In the genomic region with DNA sequence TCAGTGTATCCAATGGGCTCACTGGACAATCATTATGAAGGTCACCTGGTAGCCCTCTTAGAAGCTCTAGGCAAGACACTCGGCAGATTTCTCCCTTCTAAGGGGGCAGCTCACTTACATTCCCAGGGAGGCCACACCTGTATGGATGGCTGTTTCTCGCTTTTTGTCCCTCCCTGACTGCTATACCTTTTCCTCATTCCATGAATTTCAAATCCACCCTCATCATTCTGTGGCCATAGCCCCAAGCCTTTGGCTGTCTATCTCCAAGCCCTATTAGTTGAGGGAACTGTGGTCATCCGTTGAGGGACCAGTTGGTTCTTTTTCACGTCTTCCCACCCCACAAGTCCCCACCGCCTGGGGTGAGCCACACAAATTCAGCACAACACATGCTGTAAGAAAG, we compare ENCODE assay signal across 23 cellular contexts.
DNase-seq lines count a peak whose midpoint lies in the region; ATAC-seq, FAIRE-seq and TF ChIP-seq lines count a peak whose summit lies in the region.
"Had no signal": no experiment of that assay in that cellular context is flagged by ENCODE, and none has a peak within 500 bp of the region (broad histone marks: within the 10 kb centered on the region; RNA-seq: fewer than 3 reads in every experiment).

No MANE protein-coding gene starts in this region.

- H3K27me3 ChIP-seq in esophagus squamous epithelium (no peaks in the 10 kb centered on the region), pancreas (no peaks in the 10 kb centered on the region), upper lobe of left lung (no peaks in the 10 kb centered on the region)

- no peak for TF ChIP-seq EP300 in upper lobe of left lung (IDR thresholded peaks at IDR 0.05)

- TF ChIP-seq POLR2A in esophagus squamous epithelium (IDR thresholded peaks at IDR 0.05) (no peak), upper lobe of left lung (IDR thresholded peaks at IDR 0.05) (no peak)

- intact Hi-C loops in esophagus squamous epithelium (cut with DNase I) = no loop called here
- intact Hi-C loops in pancreas (cut with DNase I) = no loop called here
- intact Hi-C loops in mucosa of descending colon (cut with DNase I, micrococcal nuclease) = no loop called here

- H3K4me1 ChIP-seq in esophagus squamous epithelium = peaks cover 4 to 33% (median 20%) of the 10 kb centered on the region in 3 donors
- H3K4me1 ChIP-seq in pancreas = no peaks in the 10 kb centered on the region
- peaks cover 0 to 10% (median 2%) of the 10 kb centered on the region in 4 donors for H3K4me1 ChIP-seq in upper lobe of left lung
- no peaks in the 10 kb centered on the region for H3K4me1 ChIP-seq in mucosa of descending colon (ENCODE audit: low read depth)

- 58 to 67% methylated on average over 5 of the region's 5 CpGs for WGBS in esophagus squamous epithelium, 2 donors
- 66 to 69% methylated on average over 5 of the region's 5 CpGs for WGBS in pancreas, 2 donors
- WGBS in upper lobe of left lung, 2 donors = 60 to 80% methylated on average over 5 of the region's 5 CpGs

- TF ChIP-seq CTCF in esophagus squamous epithelium (IDR thresholded peaks at IDR 0.05) (no peak), pancreas (IDR thresholded peaks at IDR 0.05) (no peak), upper lobe of left lung (IDR thresholded peaks at IDR 0.05) (no peak), mucosa of descending colon (IDR thresholded peaks at IDR 0.05) (no peak)

- H3K36me3 ChIP-seq in esophagus squamous epithelium = peaks cover 0 to 23% (median 0%) of the 10 kb centered on the region in 3 donors
- H3K36me3 ChIP-seq in pancreas = peaks cover 0 to 20% (median 0%) of the 10 kb centered on the region in 3 donors
- H3K36me3 ChIP-seq in upper lobe of left lung = peaks cover 0 to 5% (median 0%) of the 10 kb centered on the region in 4 donors
- H3K36me3 ChIP-seq in mucosa of descending colon (ENCODE audit: low read depth) = no peaks in the 10 kb centered on the region

- no peak overlapping the region for H3K4me3 ChIP-seq in esophagus squamous epithelium
- no peak overlapping the region for H3K4me3 ChIP-seq in pancreas
- H3K4me3 ChIP-seq in upper lobe of left lung = no peak overlapping the region
- H3K4me3 ChIP-seq in mucosa of descending colon = no peak overlapping the region
- H3K4me3 ChIP-seq: GM23248 had no signal

- H3K27ac ChIP-seq in esophagus squamous epithelium = peak overlapping the region in 3 of 4 donors; percentile 55 to 81 (median 62)
- H3K27ac ChIP-seq in pancreas = peak overlapping the region in 3 of 4 donors; percentile 28 to 43 (median 40)
- H3K27ac ChIP-seq in upper lobe of left lung = peak overlapping the region; percentile 18 to 61 (median 50)
- H3K27ac ChIP-seq: GM23248 had no signal

- ATAC-seq in pancreas = peak in 1 of 4 donors; percentile 17
- ATAC-seq in upper lobe of left lung (ENCODE audit: low FRiP score in 2 of 2) = no peak
- no peak for ATAC-seq in GM21576 (IDR thresholded peaks at IDR 0.05; ENCODE audit: unreplicated experiment)
- ATAC-seq in mucosa of descending colon = no peak

- no peak for FAIRE-seq in pancreas (lab: Jason Lieb, UNC)
- FAIRE-seq: G401.6, GM19239 had no signal

- DNase-seq in activated CD8-positive, alpha-beta memory T cell treated with anti-CD3 and anti-CD28 coated beads for 24 hours = peak; percentile 17
- DNase-seq in activated CD8-positive, alpha-beta memory T cell treated with anti-CD3 and anti-CD28 coated beads, Interleukin-2, amount 50 U/mL, for 48 hours = no peak
- DNase-seq in esophagus squamous epithelium (lab: John Stamatoyannopoulos, UW) (no peak), pancreas (no peak), upper lobe of left lung (no peak), NCI-H2196 (lab: John Stamatoyannopoulos, UW; ENCODE audit: unreplicated experiment) (no peak), mucosa of descending colon (no peak)
- DNase-seq: 8988T; DMS 273 treated with DMSO at 0.1 percent for 48 hours; DND-41; GM23248; HCEC 1CT; Kasumi-1; MM.1S; NCI-H1092 treated with DMSO at 0.1 percent for 48 hours; NCI-H146; NCI-H2081; NCI-H748 treated with DMSO at 0.1 percent for 48 hours; NK-92 treated with Interleukin-12 subunit alpha and Interleukin-12 subunit beta, amount 100 ng/mL, for 24 hours; SHP77 had no signal

- no peaks in the 10 kb centered on the region for H3K9me3 ChIP-seq in esophagus squamous epithelium
- H3K9me3 ChIP-seq in pancreas = no peaks in the 10 kb centered on the region
- H3K9me3 ChIP-seq in upper lobe of left lung = no peaks in the 10 kb centered on the region
- no peaks in the 10 kb centered on the region for H3K9me3 ChIP-seq in mucosa of descending colon
